1 cellular context compared by ENCODE assay signal in the genomic region with DNA sequence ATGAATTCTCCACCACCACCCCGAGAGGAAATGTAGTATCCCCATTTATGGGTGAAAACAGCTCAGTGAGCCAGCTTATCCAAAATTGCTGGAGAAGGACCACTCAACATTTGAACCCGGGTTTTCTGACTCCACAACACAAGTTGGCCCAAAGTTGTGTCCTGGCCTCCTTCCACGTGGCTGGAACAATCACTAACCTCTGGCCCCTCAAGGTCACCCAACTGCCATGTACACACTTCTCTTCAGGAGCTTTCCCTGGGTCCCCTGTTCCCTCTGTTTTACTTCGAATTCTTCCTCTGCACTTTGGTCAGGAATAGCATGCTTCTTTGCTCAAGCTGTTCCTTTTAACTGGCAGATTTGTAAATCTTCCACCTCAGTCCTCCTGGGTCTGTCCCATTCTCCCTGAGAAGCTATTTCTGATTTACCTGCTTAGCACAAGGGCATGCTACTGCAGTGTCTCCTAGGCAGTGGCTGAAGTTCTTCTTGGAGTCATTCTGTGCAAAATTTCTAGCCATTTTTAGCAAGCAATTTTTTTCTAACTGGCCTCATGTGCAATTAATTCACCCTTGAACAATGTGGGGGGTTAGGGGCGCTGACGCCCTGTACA.
A peak's percentile ranks its signal among the peaks of the same experiment; 100 is the strongest.
TF ChIP-seq lines count a peak whose summit lies in the region.

No MANE protein-coding gene starts in this region.

TF ChIP-seq in HepG2, 621 proteins besides CTCF, POLR2A, EP300 and RAD21 (continued from another document):
- no peak for TF ChIP-seq ZNF292 (CRISPR knock-in tag; IDR thresholded peaks at IDR 0.05; ENCODE audit: borderline replicate concordance, low read depth)
- peak; percentile 22; the same call in 1 of the 2 replicates for TF ChIP-seq CREM (IDR thresholded peaks at IDR 0.05)
- TF ChIP-seq CREM (CRISPR knock-in tag; IDR thresholded peaks at IDR 0.05), result no peak
- TF ChIP-seq MYC (CRISPR knock-in tag; IDR thresholded peaks at IDR 0.05; ENCODE audit: borderline replicate concordance), result peak; percentile 90; the same call in 1 of the 2 replicates
- peak; percentile 53; the same call in 1 of the 2 replicates for TF ChIP-seq RXRA (CRISPR knock-in tag; IDR thresholded peaks at IDR 0.05)
- no peak for TF ChIP-seq EEA1 (CRISPR knock-in tag; IDR thresholded peaks at IDR 0.05; ENCODE audit: borderline replicate concordance)
- TF ChIP-seq TRIM24 (CRISPR knock-in tag; IDR thresholded peaks at IDR 0.05), result no peak
- TF ChIP-seq ZSCAN30 (CRISPR knock-in tag; IDR thresholded peaks at IDR 0.05), result peak; percentile 40; the same call in 1 of the 2 replicates
- TF ChIP-seq NFYC (CRISPR knock-in tag; IDR thresholded peaks at IDR 0.05), result no peak
- no peak for TF ChIP-seq ATF1 (CRISPR knock-in tag; IDR thresholded peaks at IDR 0.05)
- no peak for TF ChIP-seq HOXA7 (CRISPR knock-in tag; IDR thresholded peaks at IDR 0.05)
- TF ChIP-seq HIVEP1 (CRISPR knock-in tag; IDR thresholded peaks at IDR 0.05), result peak; percentile 50; the same call in 1 of the 2 replicates
- peak; percentile 89 for TF ChIP-seq HNF4A (CRISPR knock-in tag; IDR thresholded peaks at IDR 0.05)
- TF ChIP-seq ZNF326 (CRISPR knock-in tag; IDR thresholded peaks at IDR 0.05; ENCODE audit: borderline replicate concordance), result no peak
- peak; percentile 71 for TF ChIP-seq ZMYM4 (CRISPR knock-in tag; IDR thresholded peaks at IDR 0.05)
- TF ChIP-seq ZFY (CRISPR knock-in tag; IDR thresholded peaks at IDR 0.05), result no peak
- no peak for TF ChIP-seq ZNF713 (CRISPR knock-in tag; IDR thresholded peaks at IDR 0.05)
- TF ChIP-seq, protein P1, sequence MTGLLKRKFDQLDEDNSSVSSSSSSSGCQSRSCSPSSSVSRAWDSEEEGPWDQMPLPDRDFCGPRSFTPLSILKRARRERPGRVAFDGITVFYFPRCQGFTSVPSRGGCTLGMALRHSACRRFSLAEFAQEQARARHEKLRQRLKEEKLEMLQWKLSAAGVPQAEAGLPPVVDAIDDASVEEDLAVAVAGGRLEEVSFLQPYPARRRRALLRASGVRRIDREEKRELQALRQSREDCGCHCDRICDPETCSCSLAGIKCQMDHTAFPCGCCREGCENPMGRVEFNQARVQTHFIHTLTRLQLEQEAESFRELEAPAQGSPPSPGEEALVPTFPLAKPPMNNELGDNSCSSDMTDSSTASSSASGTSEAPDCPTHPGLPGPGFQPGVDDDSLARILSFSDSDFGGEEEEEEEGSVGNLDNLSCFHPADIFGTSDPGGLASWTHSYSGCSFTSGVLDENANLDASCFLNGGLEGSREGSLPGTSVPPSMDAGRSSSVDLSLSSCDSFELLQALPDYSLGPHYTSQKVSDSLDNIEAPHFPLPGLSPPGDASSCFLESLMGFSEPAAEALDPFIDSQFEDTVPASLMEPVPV (CRISPR knock-in tag; IDR thresholded peaks at IDR 0.05), result no peak
- TF ChIP-seq KDM5A (IDR thresholded peaks at IDR 0.05; ENCODE audit: borderline replicate concordance, low read length), result no peak
- TF ChIP-seq JUN (CRISPR knock-in tag; IDR thresholded peaks at IDR 0.05), result no peak
- TF ChIP-seq, protein P2, sequence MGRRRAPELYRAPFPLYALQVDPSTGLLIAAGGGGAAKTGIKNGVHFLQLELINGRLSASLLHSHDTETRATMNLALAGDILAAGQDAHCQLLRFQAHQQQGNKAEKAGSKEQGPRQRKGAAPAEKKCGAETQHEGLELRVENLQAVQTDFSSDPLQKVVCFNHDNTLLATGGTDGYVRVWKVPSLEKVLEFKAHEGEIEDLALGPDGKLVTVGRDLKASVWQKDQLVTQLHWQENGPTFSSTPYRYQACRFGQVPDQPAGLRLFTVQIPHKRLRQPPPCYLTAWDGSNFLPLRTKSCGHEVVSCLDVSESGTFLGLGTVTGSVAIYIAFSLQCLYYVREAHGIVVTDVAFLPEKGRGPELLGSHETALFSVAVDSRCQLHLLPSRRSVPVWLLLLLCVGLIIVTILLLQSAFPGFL (CRISPR knock-in tag; IDR thresholded peaks at IDR 0.05), result no peak
- TF ChIP-seq ZSCAN9 (CRISPR knock-in tag; IDR thresholded peaks at IDR 0.05; ENCODE audit: borderline replicate concordance), result no peak
- TF ChIP-seq, protein P3, sequence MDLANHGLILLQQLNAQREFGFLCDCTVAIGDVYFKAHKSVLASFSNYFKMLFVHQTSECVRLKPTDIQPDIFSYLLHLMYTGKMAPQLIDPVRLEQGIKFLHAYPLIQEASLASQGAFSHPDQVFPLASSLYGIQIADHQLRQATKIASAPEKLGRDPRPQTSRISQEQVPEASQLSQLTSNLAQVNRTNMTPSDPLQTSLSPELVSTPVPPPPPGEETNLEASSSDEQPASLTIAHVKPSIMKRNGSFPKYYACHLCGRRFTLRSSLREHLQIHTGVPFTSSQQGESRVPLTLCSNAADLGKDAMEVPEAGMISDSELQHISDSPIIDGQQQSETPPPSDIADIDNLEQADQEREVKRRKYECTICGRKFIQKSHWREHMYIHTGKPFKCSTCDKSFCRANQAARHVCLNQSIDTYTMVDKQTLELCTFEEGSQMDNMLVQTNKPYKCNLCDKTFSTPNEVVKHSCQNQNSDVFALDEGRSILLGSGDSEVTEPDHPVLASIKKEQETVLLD (CRISPR knock-in tag; IDR thresholded peaks at IDR 0.05; ENCODE audit: low read depth), result no peak
- peak; percentile 78 for TF ChIP-seq HOXA3 (CRISPR knock-in tag; IDR thresholded peaks at IDR 0.05)
- peak; percentile 71 for TF ChIP-seq NCOA2 (CRISPR knock-in tag; IDR thresholded peaks at IDR 0.05)
- TF ChIP-seq, protein P4, sequence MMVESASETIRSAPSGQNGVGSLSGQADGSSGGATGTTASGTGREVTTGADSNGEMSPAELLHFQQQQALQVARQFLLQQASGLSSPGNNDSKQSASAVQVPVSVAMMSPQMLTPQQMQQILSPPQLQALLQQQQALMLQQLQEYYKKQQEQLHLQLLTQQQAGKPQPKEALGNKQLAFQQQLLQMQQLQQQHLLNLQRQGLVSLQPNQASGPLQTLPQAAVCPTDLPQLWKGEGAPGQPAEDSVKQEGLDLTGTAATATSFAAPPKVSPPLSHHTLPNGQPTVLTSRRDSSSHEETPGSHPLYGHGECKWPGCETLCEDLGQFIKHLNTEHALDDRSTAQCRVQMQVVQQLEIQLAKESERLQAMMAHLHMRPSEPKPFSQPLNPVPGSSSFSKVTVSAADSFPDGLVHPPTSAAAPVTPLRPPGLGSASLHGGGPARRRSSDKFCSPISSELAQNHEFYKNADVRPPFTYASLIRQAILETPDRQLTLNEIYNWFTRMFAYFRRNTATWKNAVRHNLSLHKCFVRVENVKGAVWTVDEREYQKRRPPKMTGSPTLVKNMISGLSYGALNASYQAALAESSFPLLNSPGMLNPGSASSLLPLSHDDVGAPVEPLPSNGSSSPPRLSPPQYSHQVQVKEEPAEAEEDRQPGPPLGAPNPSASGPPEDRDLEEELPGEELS (CRISPR knock-in tag; IDR thresholded peaks at IDR 0.05), result peak; percentile 54; the same call in 1 of the 2 replicates
- peak; percentile 83 for TF ChIP-seq SALL1 (CRISPR knock-in tag; IDR thresholded peaks at IDR 0.05)
- TF ChIP-seq, protein P5, sequence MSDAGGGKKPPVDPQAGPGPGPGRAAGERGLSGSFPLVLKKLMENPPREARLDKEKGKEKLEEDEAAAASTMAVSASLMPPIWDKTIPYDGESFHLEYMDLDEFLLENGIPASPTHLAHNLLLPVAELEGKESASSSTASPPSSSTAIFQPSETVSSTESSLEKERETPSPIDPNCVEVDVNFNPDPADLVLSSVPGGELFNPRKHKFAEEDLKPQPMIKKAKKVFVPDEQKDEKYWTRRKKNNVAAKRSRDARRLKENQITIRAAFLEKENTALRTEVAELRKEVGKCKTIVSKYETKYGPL (CRISPR knock-in tag; IDR thresholded peaks at IDR 0.05), result no peak
- peak; percentile 82; the same call in 1 of the 2 replicates for TF ChIP-seq ARNTL (CRISPR knock-in tag; IDR thresholded peaks at IDR 0.05)
- TF ChIP-seq, protein P6, sequence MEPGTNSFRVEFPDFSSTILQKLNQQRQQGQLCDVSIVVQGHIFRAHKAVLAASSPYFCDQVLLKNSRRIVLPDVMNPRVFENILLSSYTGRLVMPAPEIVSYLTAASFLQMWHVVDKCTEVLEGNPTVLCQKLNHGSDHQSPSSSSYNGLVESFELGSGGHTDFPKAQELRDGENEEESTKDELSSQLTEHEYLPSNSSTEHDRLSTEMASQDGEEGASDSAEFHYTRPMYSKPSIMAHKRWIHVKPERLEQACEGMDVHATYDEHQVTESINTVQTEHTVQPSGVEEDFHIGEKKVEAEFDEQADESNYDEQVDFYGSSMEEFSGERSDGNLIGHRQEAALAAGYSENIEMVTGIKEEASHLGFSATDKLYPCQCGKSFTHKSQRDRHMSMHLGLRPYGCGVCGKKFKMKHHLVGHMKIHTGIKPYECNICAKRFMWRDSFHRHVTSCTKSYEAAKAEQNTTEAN (CRISPR knock-in tag; conservative IDR thresholded peaks at IDR 0.05), result no peak
- no peak for TF ChIP-seq ZNF446 (CRISPR knock-in tag; IDR thresholded peaks at IDR 0.05)
- TF ChIP-seq, protein P7, sequence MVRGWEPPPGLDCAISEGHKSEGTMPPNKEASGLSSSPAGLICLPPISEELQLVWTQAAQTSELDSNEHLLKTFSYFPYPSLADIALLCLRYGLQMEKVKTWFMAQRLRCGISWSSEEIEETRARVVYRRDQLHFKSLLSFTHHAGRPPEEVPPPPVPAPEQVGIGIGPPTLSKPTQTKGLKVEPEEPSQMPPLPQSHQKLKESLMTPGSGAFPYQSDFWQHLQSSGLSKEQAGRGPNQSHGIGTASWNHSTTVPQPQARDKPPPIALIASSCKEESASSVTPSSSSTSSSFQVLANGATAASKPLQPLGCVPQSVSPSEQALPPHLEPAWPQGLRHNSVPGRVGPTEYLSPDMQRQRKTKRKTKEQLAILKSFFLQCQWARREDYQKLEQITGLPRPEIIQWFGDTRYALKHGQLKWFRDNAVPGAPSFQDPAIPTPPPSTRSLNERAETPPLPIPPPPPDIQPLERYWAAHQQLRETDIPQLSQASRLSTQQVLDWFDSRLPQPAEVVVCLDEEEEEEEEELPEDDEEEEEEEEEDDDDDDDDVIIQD (CRISPR knock-in tag; IDR thresholded peaks at IDR 0.05; ENCODE audit: low read depth), result peak; percentile 77
- no peak for TF ChIP-seq TCF7 (IDR thresholded peaks at IDR 0.05; ENCODE audit: low read depth)
- TF ChIP-seq, protein P8, sequence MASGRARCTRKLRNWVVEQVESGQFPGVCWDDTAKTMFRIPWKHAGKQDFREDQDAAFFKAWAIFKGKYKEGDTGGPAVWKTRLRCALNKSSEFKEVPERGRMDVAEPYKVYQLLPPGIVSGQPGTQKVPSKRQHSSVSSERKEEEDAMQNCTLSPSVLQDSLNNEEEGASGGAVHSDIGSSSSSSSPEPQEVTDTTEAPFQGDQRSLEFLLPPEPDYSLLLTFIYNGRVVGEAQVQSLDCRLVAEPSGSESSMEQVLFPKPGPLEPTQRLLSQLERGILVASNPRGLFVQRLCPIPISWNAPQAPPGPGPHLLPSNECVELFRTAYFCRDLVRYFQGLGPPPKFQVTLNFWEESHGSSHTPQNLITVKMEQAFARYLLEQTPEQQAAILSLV (CRISPR knock-in tag; IDR thresholded peaks at IDR 0.05; ENCODE audit: borderline replicate concordance), result no peak
- no peak for TF ChIP-seq ZNF737 (CRISPR knock-in tag; IDR thresholded peaks at IDR 0.05; ENCODE audit: borderline replicate concordance)
- no peak; the same call in 1 of the 2 replicates for TF ChIP-seq ZNF33A (CRISPR knock-in tag; IDR thresholded peaks at IDR 0.05; ENCODE audit: borderline replicate concordance)
- TF ChIP-seq MTA3 (CRISPR knock-in tag; IDR thresholded peaks at IDR 0.05), result no peak
- no peak for TF ChIP-seq SOX6 (IDR thresholded peaks at IDR 0.05)
- TF ChIP-seq SOX6 (CRISPR knock-in tag; IDR thresholded peaks at IDR 0.05), result peak; percentile 94
- no peak for TF ChIP-seq ZNF501 (CRISPR knock-in tag; IDR thresholded peaks at IDR 0.05)
- no peak for TF ChIP-seq ZNF207 (IDR thresholded peaks at IDR 0.05; ENCODE audit: borderline replicate concordance)
- TF ChIP-seq ZNF792 (CRISPR knock-in tag; IDR thresholded peaks at IDR 0.05), result no peak
- peak; percentile 96 for TF ChIP-seq ZSCAN29 (CRISPR knock-in tag; conservative IDR thresholded peaks at IDR 0.05)
- TF ChIP-seq, protein P9, sequence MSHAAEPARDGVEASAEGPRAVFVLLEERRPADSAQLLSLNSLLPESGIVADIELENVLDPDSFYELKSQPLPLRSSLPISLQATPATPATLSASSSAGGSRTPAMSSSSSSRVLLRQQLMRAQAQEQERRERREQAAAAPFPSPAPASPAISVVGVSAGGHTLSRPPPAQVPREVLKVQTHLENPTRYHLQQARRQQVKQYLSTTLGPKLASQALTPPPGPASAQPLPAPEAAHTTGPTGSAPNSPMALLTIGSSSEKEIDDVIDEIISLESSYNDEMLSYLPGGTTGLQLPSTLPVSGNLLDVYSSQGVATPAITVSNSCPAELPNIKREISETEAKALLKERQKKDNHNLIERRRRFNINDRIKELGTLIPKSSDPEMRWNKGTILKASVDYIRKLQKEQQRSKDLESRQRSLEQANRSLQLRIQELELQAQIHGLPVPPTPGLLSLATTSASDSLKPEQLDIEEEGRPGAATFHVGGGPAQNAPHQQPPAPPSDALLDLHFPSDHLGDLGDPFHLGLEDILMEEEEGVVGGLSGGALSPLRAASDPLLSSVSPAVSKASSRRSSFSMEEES (CRISPR knock-in tag; IDR thresholded peaks at IDR 0.05), result peak; percentile 60; the same call in 1 of the 2 replicates
- no peak for TF ChIP-seq STAG1 (CRISPR knock-in tag; IDR thresholded peaks at IDR 0.05)
- TF ChIP-seq ZNF775 (CRISPR knock-in tag; IDR thresholded peaks at IDR 0.05; ENCODE audit: borderline replicate concordance), result no peak
- TF ChIP-seq, protein P10, sequence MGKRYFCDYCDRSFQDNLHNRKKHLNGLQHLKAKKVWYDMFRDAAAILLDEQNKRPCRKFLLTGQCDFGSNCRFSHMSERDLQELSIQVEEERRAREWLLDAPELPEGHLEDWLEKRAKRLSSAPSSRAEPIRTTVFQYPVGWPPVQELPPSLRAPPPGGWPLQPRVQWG (CRISPR knock-in tag; IDR thresholded peaks at IDR 0.05; ENCODE audit: borderline replicate concordance, low read depth), result no peak
- TF ChIP-seq, protein P11, sequence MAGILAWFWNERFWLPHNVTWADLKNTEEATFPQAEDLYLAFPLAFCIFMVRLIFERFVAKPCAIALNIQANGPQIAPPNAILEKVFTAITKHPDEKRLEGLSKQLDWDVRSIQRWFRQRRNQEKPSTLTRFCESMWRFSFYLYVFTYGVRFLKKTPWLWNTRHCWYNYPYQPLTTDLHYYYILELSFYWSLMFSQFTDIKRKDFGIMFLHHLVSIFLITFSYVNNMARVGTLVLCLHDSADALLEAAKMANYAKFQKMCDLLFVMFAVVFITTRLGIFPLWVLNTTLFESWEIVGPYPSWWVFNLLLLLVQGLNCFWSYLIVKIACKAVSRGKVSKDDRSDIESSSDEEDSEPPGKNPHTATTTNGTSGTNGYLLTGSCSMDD (CRISPR knock-in tag; IDR thresholded peaks at IDR 0.05), result no peak
- TF ChIP-seq RFX3 (CRISPR knock-in tag; IDR thresholded peaks at IDR 0.05), result no peak
- TF ChIP-seq ZNF83 (CRISPR knock-in tag; IDR thresholded peaks at IDR 0.05; ENCODE audit: borderline replicate concordance), result no peak
- no peak for TF ChIP-seq PCBP2 (optimal IDR thresholded peaks at IDR 0.05; ENCODE audit: low read depth, low read length, poor library complexity, severe bottlenecking)
TF ChIP-seq in HepG2: peak in this region for 117.
